12 cellular contexts compared by ENCODE assay signal in genomic region chr3:37183375-37183831, GRCh38. TPM values are rescaled to one million over a fixed set of nuclear protein-coding genes. Genes with fewer than 3 reads are reported as not detected.
A peak's percentile ranks its signal among the peaks of the same experiment; 100 is the strongest.
DNase-seq lines count a peak whose midpoint lies in the region; ATAC-seq, FAIRE-seq and TF ChIP-seq lines count a peak whose summit lies in the region.
"Had no signal": no experiment of that assay in that cellular context is flagged by ENCODE, and none has a peak within 500 bp of the region (broad histone marks: within the 10 kb centered on the region; RNA-seq: fewer than 3 reads in every experiment).

No MANE protein-coding gene starts in this region.

- no peaks in the 10 kb centered on the region for H3K27me3 ChIP-seq in skeletal muscle tissue (ENCODE audit: control insufficient read depth in 3 of 3, insufficient read depth in 3 of 3, low read length in 3 of 3)
- H3K27me3 ChIP-seq: neutrophil had no signal

- H3K9me3 ChIP-seq in skeletal muscle tissue (ENCODE audit: control insufficient read depth in 3 of 3, low read length in 3 of 3): no peaks in the 10 kb centered on the region
- H3K9me3 ChIP-seq: neutrophil had no signal

- DNase-seq in GM03348 (ENCODE audit: low spot score): peak; percentile 72
- peak; percentile 93 for DNase-seq in amniotic epithelial cell (ENCODE audit: low read depth)
- peak; percentile 85 for DNase-seq in globus pallidus (ENCODE audit: low spot score)
- DNase-seq in GM12891 (ENCODE audit: insufficient read length, low spot score): no peak
- no peak for DNase-seq in C1 segment of cervical spinal cord (lab: John Stamatoyannopoulos, UW)
- no peak for DNase-seq in NCI-H2171 treated with DMSO at 0.1 percent for 48 hours (lab: John Stamatoyannopoulos, UW)
- DNase-seq: activated CD8-positive, alpha-beta T cell treated with anti-CD3 and anti-CD28 coated beads, Interleukin-2, amount 10 ng/mL, durations not matched to agents 7 days and 5 days; endodermal cell had no signal

- H3K27ac ChIP-seq in skeletal muscle tissue (ENCODE audit: low read depth, low read length): peak overlapping the region; percentile 42
- H3K27ac ChIP-seq: neutrophil had no signal

- no peak overlapping the region for H3K9ac ChIP-seq in skeletal muscle tissue (ENCODE audit: low read depth in 1 of 3, low read length in 3 of 3)

- H3K4me3 ChIP-seq in skeletal muscle tissue (ENCODE audit: low read length in 3 of 3): no peak overlapping the region

- ATAC-seq in HG03139 (IDR thresholded peaks at IDR 0.05; ENCODE audit: unreplicated experiment): no peak
- ATAC-seq: activated CD8-positive, alpha-beta T cell treated with anti-CD3 and anti-CD28 coated beads, Interleukin-2, amount 10 ng/mL, durations not matched to agents 7 days and 5 days; stimulated activated memory B cell treated with anti-CD40 and anti-IgM and Interleukin-4, amounts not matched to agents 10 μg/mL and 1 μg/mL and 100 μg/mL, for 72 hours had no signal

- no peak for FAIRE-seq in GM12891 (lab: Jason Lieb, UNC)

- peaks cover 8 to 28% (median 23%) of the 10 kb centered on the region in 3 donors for H3K4me1 ChIP-seq in skeletal muscle tissue (ENCODE audit: control insufficient read depth in 3 of 3, insufficient read depth in 3 of 3, low read length in 3 of 3)

- H3K36me3 ChIP-seq in skeletal muscle tissue (ENCODE audit: control insufficient read depth in 3 of 3, insufficient read depth in 3 of 3, low read length in 3 of 3): no peaks in the 10 kb centered on the region
- H3K36me3 ChIP-seq: neutrophil had no signal

- TF ChIP-seq POLR2A in GM12891 (IDR thresholded peaks at IDR 0.05; ENCODE audit: low read depth, low read length): no peak

TF ChIP-seq in GM12891, 5 proteins besides CTCF, POLR2A, EP300 and RAD21:
- no peak for TF ChIP-seq TAF1 (IDR thresholded peaks at IDR 0.05; ENCODE audit: low read depth, low read length)
- TF ChIP-seq PAX5 (IDR thresholded peaks at IDR 0.05; ENCODE audit: insufficient read depth, low read length, severe bottlenecking): no peak
- TF ChIP-seq SPI1 (IDR thresholded peaks at IDR 0.05; ENCODE audit: low read depth, low read length): no peak
- no peak for TF ChIP-seq POU2F2 (IDR thresholded peaks at IDR 0.05; ENCODE audit: low read depth, low read length)
- no peak for TF ChIP-seq POLR2AphosphoS5 (IDR thresholded peaks at IDR 0.05; ENCODE audit: low read depth, low read length)

RNA-seq across cellular contexts. Expression of gene LRRFIP2, which starts 9.0 kb away (rescaled TPM):
- 33.9 TPM for total RNA-seq in skeletal muscle tissue
- 15.5 TPM for polyA plus RNA-seq in GM12891 (2012; ENCODE audit: low read depth, missing spikeins)

RNA-seq across cellular contexts. Expression of gene GOLGA4, which starts 59.7 kb away (rescaled TPM):
- total RNA-seq in skeletal muscle tissue: 32.9 TPM
- polyA plus RNA-seq in GM12891 (2012; ENCODE audit: low read depth, missing spikeins): 10.9 TPM

Comparison
In these comparisons a context has a peak if more than half of its experiments do, and no peak if none do; other contexts are left out.
1. DNase-seq: peak in GM03348 (single experiment), amniotic epithelial cell (single experiment) and globus pallidus (single experiment); none in GM12891 (single experiment), C1 segment of cervical spinal cord (0 of 14) and NCI-H2171 treated with DMSO at 0.1 percent for 48 hours (single experiment).